ENCODE assay signal across 8 cellular contexts in the genomic region with DNA sequence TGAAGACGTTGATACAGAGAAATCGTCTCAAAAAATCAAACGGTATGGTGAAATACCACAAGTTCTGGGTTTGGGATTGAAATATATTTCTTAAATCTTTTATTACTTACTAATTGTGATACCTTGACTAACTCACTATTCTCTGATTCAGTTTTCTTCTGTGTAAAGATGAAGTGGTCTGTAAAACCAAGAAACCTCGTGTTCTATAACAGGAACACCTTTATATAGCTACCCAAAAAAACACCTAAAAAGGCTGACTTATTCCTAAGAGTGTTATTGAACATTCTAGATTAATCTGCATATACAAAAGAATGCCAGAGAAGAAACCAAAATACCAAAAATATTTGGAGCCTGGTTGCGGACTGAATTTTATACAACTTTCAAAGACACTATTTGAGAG. TPM values are rescaled to one million over a fixed set of nuclear protein-coding genes. Genes with fewer than 3 reads are reported as not detected.
A peak's percentile ranks its signal among the peaks of the same experiment; 100 is the strongest.
DNase-seq lines count a peak whose midpoint lies in the region; ATAC-seq and TF ChIP-seq lines count a peak whose summit lies in the region.

No MANE protein-coding gene starts in this region.

- H3K4me3 Mint-ChIP-seq in activated naive CD4-positive, alpha-beta T cell treated with anti-CD3 and anti-CD28 coated beads for 36 hours: peak overlapping the region; percentile 89
- peak overlapping the region; percentile 92 for H3K4me3 Mint-ChIP-seq in activated T-helper 1 cell treated with anti-CD3 and anti-CD28 coated beads, Interleukin-12 subunit alpha, Interleukin-12 subunit beta, Interleukin-2, Interleukin-4 antibody, amounts not matched to agents 30 ng/mL and 10 ng/mL and 1 ng/mL, durations not matched to agents 14 hours and 24 hours and 36 hours

- H3K9me3 Mint-ChIP-seq in activated naive CD4-positive, alpha-beta T cell treated with anti-CD3 and anti-CD28 coated beads for 36 hours: no peaks in the 10 kb centered on the region
- H3K9me3 Mint-ChIP-seq in activated T-helper 1 cell treated with anti-CD3 and anti-CD28 coated beads, Interleukin-12 subunit alpha, Interleukin-12 subunit beta, Interleukin-2, Interleukin-4 antibody, amounts not matched to agents 30 ng/mL and 10 ng/mL and 1 ng/mL, durations not matched to agents 14 hours and 24 hours and 36 hours: no peaks in the 10 kb centered on the region

- H3K4me1 Mint-ChIP-seq in activated naive CD4-positive, alpha-beta T cell treated with anti-CD3 and anti-CD28 coated beads for 36 hours (ENCODE audit: low read depth): peaks cover 17% of the 10 kb centered on the region
- H3K4me1 Mint-ChIP-seq in activated T-helper 1 cell treated with anti-CD3 and anti-CD28 coated beads, Interleukin-12 subunit alpha, Interleukin-12 subunit beta, Interleukin-2, Interleukin-4 antibody, amounts not matched to agents 30 ng/mL and 10 ng/mL and 1 ng/mL, durations not matched to agents 14 hours and 24 hours and 36 hours (ENCODE audit: low read depth): peaks cover 16% of the 10 kb centered on the region

- CTCF ChIA-PET in activated naive CD4-positive, alpha-beta T cell treated with anti-CD3 and anti-CD28 coated beads for 36 hours (lab: Charles Lee): no interaction called here

- H3K27ac ChIP-seq in left lung: peak overlapping the region; percentile 84 to 86
- H3K27ac ChIP-seq in tibial nerve: peak overlapping the region; percentile 66 to 88 (median 82)

- DNase-seq in activated naive CD4-positive, alpha-beta T cell treated with anti-CD3 and anti-CD28 coated beads for 36 hours: no peak
- DNase-seq in activated naive CD4-positive, alpha-beta T cell treated with Interleukin-2 at 50 U/mL for 16 hours: no peak
- no peak for DNase-seq in activated T-helper 1 cell treated with anti-CD3 and anti-CD28 coated beads, Interleukin-12 subunit alpha, Interleukin-12 subunit beta, Interleukin-2, Interleukin-4 antibody, amounts not matched to agents 30 ng/mL and 10 ng/mL and 1 ng/mL, durations not matched to agents 14 hours and 24 hours and 36 hours (ENCODE audit: low spot score)
- DNase-seq in left lung: no peak
- no peak for DNase-seq in tibial nerve (ENCODE audit: low spot score in 2 of 2)
- DNase-seq in H7: no peak
- DNase-seq in activated CD4-positive, alpha-beta T cell treated with anti-CD3 and anti-CD28 coated beads, Interleukin-2, amount 50 U/mL, for 48 hours: no peak

- TF ChIP-seq POLR2A in tibial nerve (IDR thresholded peaks at IDR 0.05): no peak

- H3K36me3 ChIP-seq in left lung (peaks cover 0 to 11% of the 10 kb centered on the region in 2 donors), tibial nerve (peaks cover 0 to 8% (median 0%) of the 10 kb centered on the region in 3 donors), H7 (replicated peaks; ENCODE audit: control insufficient read depth, insufficient read depth, low read length) (no peaks in the 10 kb centered on the region)

- H3K4me1 ChIP-seq in left lung (peaks cover 0 to 13% of the 10 kb centered on the region in 2 donors), tibial nerve (peaks cover 0 to 24% (median 0%) of the 10 kb centered on the region in 4 donors)

- peak overlapping the region; percentile 92 for H3K27ac Mint-ChIP-seq in activated naive CD4-positive, alpha-beta T cell treated with anti-CD3 and anti-CD28 coated beads for 36 hours
- peak overlapping the region; percentile 92 for H3K27ac Mint-ChIP-seq in activated T-helper 1 cell treated with anti-CD3 and anti-CD28 coated beads, Interleukin-12 subunit alpha, Interleukin-12 subunit beta, Interleukin-2, Interleukin-4 antibody, amounts not matched to agents 30 ng/mL and 10 ng/mL and 1 ng/mL, durations not matched to agents 14 hours and 24 hours and 36 hours

- H3K9me3 ChIP-seq in left lung (no peaks in the 10 kb centered on the region), tibial nerve (no peaks in the 10 kb centered on the region)

- intact Hi-C loops in activated naive CD4-positive, alpha-beta T cell treated with anti-CD3 and anti-CD28 coated beads for 36 hours (cut with micrococcal nuclease): loop anchor here (10.0 kb wide), 1 partner anchor 568 kb away; no protein-coding TSS in a partner anchor
- intact Hi-C loops in activated T-helper 1 cell treated with anti-CD3 and anti-CD28 coated beads, Interleukin-12 subunit alpha, Interleukin-12 subunit beta, Interleukin-2, Interleukin-4 antibody, amounts not matched to agents 30 ng/mL and 10 ng/mL and 1 ng/mL, durations not matched to agents 14 hours and 24 hours and 36 hours (cut with micrococcal nuclease): loop anchor here (10.0 kb wide), 1 partner anchor 1912 kb away; a partner anchor contains a TSS
- intact Hi-C loops in left lung (cut with DNase I): no loop called here

- no peaks in the 10 kb centered on the region for H3K27me3 ChIP-seq in left lung
- H3K27me3 ChIP-seq in tibial nerve: no peaks in the 10 kb centered on the region
- no peaks in the 10 kb centered on the region for H3K27me3 ChIP-seq in H7 (ENCODE audit: control insufficient read depth, insufficient read depth, low read length)

- TF ChIP-seq CTCF in left lung (IDR thresholded peaks at IDR 0.05) (no peak), tibial nerve (IDR thresholded peaks at IDR 0.05) (no peak)

- no peak for TF ChIP-seq EP300 in tibial nerve (IDR thresholded peaks at IDR 0.05)

- 81 to 87% methylated on average over 5 of the region's 5 CpGs for WGBS in tibial nerve, 2 donors

- H3K36me3 Mint-ChIP-seq in activated naive CD4-positive, alpha-beta T cell treated with anti-CD3 and anti-CD28 coated beads for 36 hours (ENCODE audit: low read depth): peaks cover 9% of the 10 kb centered on the region
- H3K36me3 Mint-ChIP-seq in activated T-helper 1 cell treated with anti-CD3 and anti-CD28 coated beads, Interleukin-12 subunit alpha, Interleukin-12 subunit beta, Interleukin-2, Interleukin-4 antibody, amounts not matched to agents 30 ng/mL and 10 ng/mL and 1 ng/mL, durations not matched to agents 14 hours and 24 hours and 36 hours (ENCODE audit: low read depth): peaks cover 2% of the 10 kb centered on the region

- no peak for ATAC-seq in left lung
- ATAC-seq in GM18519 (IDR thresholded peaks at IDR 0.05; ENCODE audit: low FRiP score, unreplicated experiment): no peak

- no peaks in the 10 kb centered on the region for H3K27me3 Mint-ChIP-seq in activated naive CD4-positive, alpha-beta T cell treated with anti-CD3 and anti-CD28 coated beads for 36 hours (ENCODE audit: low read depth)
- H3K27me3 Mint-ChIP-seq in activated T-helper 1 cell treated with anti-CD3 and anti-CD28 coated beads, Interleukin-12 subunit alpha, Interleukin-12 subunit beta, Interleukin-2, Interleukin-4 antibody, amounts not matched to agents 30 ng/mL and 10 ng/mL and 1 ng/mL, durations not matched to agents 14 hours and 24 hours and 36 hours (ENCODE audit: insufficient read depth): no peaks in the 10 kb centered on the region

- H3K4me3 ChIP-seq in left lung: peak overlapping the region in 1 of 2 donors; percentile 48
- H3K4me3 ChIP-seq in tibial nerve: peak overlapping the region in 3 of 4 donors; percentile 44 to 65 (median 59)
- H3K4me3 ChIP-seq in H7 (ENCODE audit: insufficient read depth, low read depth, low read length): no peak overlapping the region; the same call in 1 of the 2 replicates

RNA-seq across cellular contexts. Expression of a gene that starts 0.7 kb away (rescaled TPM):
- total RNA-seq in activated naive CD4-positive, alpha-beta T cell treated with anti-CD3 and anti-CD28 coated beads for 36 hours: 1 to 10 TPM; 1.1 to 1.2 TPM
- 0.31 and 0.49 TPM in 2 replicates for total RNA-seq in activated T-helper 1 cell treated with anti-CD3 and anti-CD28 coated beads, Interleukin-12 subunit alpha, Interleukin-12 subunit beta, Interleukin-2, Interleukin-4 antibody, amounts not matched to agents 30 ng/mL and 10 ng/mL and 1 ng/mL, durations not matched to agents 14 hours and 24 hours and 36 hours
- total RNA-seq in left lung (1 to 10 TPM in 1 of 2 donors, under 1 TPM in 1; 0.61 to 1.0 TPM), tibial nerve (1 to 10 TPM in 1 of 4 donors, under 1 TPM in 3; 0.20 to 1.3 (median 0.55) TPM)
- 0.42 and 0.96 TPM in 2 replicates for total RNA-seq in H7 (2014; rRNA removed; shearing (Covaris generic))

RNA-seq across cellular contexts. Expression of a gene that starts 0.8 kb away (rescaled TPM):
- 10 to 100 TPM; 11.0 to 13.9 TPM for total RNA-seq in activated naive CD4-positive, alpha-beta T cell treated with anti-CD3 and anti-CD28 coated beads for 36 hours
- 6.5 and 8.3 TPM in 2 replicates for total RNA-seq in activated T-helper 1 cell treated with anti-CD3 and anti-CD28 coated beads, Interleukin-12 subunit alpha, Interleukin-12 subunit beta, Interleukin-2, Interleukin-4 antibody, amounts not matched to agents 30 ng/mL and 10 ng/mL and 1 ng/mL, durations not matched to agents 14 hours and 24 hours and 36 hours
- 10 to 100 TPM; 20.9 to 23.6 TPM for total RNA-seq in left lung
- 10 to 100 TPM; 13.8 to 28.2 (median 16.4) TPM for total RNA-seq in tibial nerve
- 2.1 and 2.7 TPM in 2 replicates for total RNA-seq in H7 (2014; rRNA removed; shearing (Covaris generic))

RNA-seq across cellular contexts. Expression of a gene that starts 37.9 kb away (rescaled TPM):
- total RNA-seq in activated naive CD4-positive, alpha-beta T cell treated with anti-CD3 and anti-CD28 coated beads for 36 hours: under 1 TPM in 1 of 2 experiments, not detected in 1; 0.40 TPM
- not detected in 2 replicates for total RNA-seq in activated T-helper 1 cell treated with anti-CD3 and anti-CD28 coated beads, Interleukin-12 subunit alpha, Interleukin-12 subunit beta, Interleukin-2, Interleukin-4 antibody, amounts not matched to agents 30 ng/mL and 10 ng/mL and 1 ng/mL, durations not matched to agents 14 hours and 24 hours and 36 hours
- total RNA-seq in left lung (1 to 10 TPM in 1 of 2 donors, under 1 TPM in 1; 0.61 to 1.6 TPM), tibial nerve (1 to 10 TPM; 2.2 to 4.6 (median 4.0) TPM)
- total RNA-seq in H7 (2014; rRNA removed; shearing (Covaris generic)): 0.44 TPM in 1 of 2 replicates, not detected in the other

Comparison
In these comparisons a context has a peak if more than half of its experiments do, and no peak if none do; other contexts are left out.
1. intact Hi-C loops: an anchor here in activated naive CD4-positive, alpha-beta T cell treated with anti-CD3 and anti-CD28 coated beads for 36 hours (10.0 kb wide) and activated T-helper 1 cell treated with anti-CD3 and anti-CD28 coated beads, Interleukin-12 subunit alpha, Interleukin-12 subunit beta, Interleukin-2, Interleukin-4 antibody, amounts not matched to agents 30 ng/mL and 10 ng/mL and 1 ng/mL, durations not matched to agents 14 hours and 24 hours and 36 hours (10.0 kb wide); none called in left lung.